ENCODE assay signal across 1 cellular context in the genomic region with DNA sequence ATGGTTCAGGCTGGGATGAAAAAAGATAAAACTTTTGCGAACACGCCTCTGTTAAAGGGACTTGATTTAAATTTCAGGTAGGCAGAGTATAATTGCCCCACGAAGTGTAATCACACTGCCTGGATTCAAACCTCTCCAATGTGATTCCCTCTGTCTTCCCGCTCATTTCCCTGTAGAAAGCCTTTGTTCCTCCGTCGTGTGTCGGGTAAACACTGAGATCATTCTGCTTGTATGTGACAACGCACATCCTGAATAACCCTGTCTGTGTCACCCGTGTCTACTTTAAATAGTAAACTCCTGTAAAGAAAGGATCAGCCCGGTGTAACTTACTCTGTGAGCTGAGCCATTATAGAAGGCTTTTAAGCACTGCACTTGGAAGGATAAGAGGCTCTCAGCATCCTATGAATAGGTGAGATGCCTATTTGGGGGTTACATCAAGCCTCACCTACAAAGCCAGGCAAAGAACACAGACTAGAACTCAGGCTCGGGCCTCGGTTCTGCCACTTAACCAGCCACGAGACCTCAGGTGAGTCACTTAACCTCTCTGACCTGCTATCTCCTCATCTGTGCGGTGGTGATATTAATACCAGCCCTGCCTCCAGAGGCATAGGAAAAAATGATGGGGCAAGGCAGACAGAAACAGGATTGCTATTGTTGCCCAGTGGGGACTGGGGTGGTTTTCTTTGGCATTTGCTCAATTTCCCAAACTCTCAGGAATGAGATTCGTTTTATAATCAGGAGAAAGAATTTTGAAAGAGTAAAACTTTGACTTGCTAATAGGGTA.
TF ChIP-seq lines count a peak whose summit lies in the region.

No MANE protein-coding gene starts in this region.

TF ChIP-seq in endothelial cell of umbilical vein, 7 proteins besides CTCF, POLR2A, EP300 and RAD21:
- TF ChIP-seq GATA2 (IDR thresholded peaks at IDR 0.05; ENCODE audit: insufficient read depth, insufficient read length, low read depth, low read length), result no peak
- no peak for TF ChIP-seq JUN (IDR thresholded peaks at IDR 0.05; ENCODE audit: borderline replicate concordance, insufficient read depth, insufficient read length, low read depth)
- TF ChIP-seq FOS (IDR thresholded peaks at IDR 0.05; ENCODE audit: borderline replicate concordance, insufficient read depth, low read length), result no peak
- no peak for TF ChIP-seq POLR2AphosphoS5 (IDR thresholded peaks at IDR 0.05; ENCODE audit: insufficient read depth, low read depth, low read length)
- TF ChIP-seq, protein P1, sequence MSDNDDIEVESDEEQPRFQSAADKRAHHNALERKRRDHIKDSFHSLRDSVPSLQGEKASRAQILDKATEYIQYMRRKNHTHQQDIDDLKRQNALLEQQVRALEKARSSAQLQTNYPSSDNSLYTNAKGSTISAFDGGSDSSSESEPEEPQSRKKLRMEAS (IDR thresholded peaks at IDR 0.05; ENCODE audit: insufficient read depth, insufficient read length), result no peak
- no peak for TF ChIP-seq MYC (IDR thresholded peaks at IDR 0.05; ENCODE audit: low read depth, low read length)
- TF ChIP-seq EZH2 (IDR thresholded peaks at IDR 0.05; ENCODE audit: borderline replicate concordance, low read depth, low read length, severe bottlenecking), result no peak
